16 cellular contexts compared by ENCODE assay signal in the genomic region with DNA sequence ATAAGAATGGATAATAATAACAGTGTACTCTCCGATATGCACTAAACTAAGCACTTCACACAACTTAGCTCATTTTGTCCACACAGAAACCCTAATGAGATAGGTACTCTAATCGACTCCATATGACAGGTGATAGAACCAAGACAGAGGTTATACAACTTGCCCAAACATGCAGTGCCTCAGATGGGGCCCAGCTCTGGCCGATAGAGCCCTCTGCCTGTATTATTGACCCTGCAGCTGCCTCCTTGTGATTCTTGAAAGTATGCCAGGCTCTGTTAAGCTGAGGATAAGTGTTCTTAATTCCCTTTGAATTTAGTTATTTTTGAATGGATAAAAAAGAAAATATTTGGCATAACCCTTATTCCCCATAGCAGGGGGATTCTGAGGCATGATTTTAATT.
A peak's percentile ranks its signal among the peaks of the same experiment; 100 is the strongest.
DNase-seq lines count a peak whose midpoint lies in the region; ATAC-seq, FAIRE-seq and TF ChIP-seq lines count a peak whose summit lies in the region.
"Had no signal": no experiment of that assay in that cellular context is flagged by ENCODE, and none has a peak within 500 bp of the region (broad histone marks: within the 10 kb centered on the region; RNA-seq: fewer than 3 reads in every experiment).

No MANE protein-coding gene starts in this region.

- POLR2A ChIA-PET in endothelial cell of umbilical vein (lab: Charles Lee), result interaction anchor here (0.6 kb wide), 1 partner anchor 610 kb away, joined by 3 read pairs; no protein-coding TSS in a partner anchor
- POLR2A ChIA-PET in naive thymus-derived CD8-positive, alpha-beta T cell (lab: Charles Lee), result interaction anchor here (0.5 kb wide), 1 partner anchor 8 kb away, joined by 3 read pairs; no protein-coding TSS in a partner anchor

- H3K27ac Mint-ChIP-seq in naive thymus-derived CD8-positive, alpha-beta T cell, result no peak overlapping the region
- H3K27ac Mint-ChIP-seq: T-helper 1 cell treated with Interleukin-12 subunit alpha and Interleukin-12 subunit beta and Interleukin-4 antibody, amounts not matched to agents 30 μg/mL and 1 μg/mL, for 36 hours had no signal

- no peaks in the 10 kb centered on the region for H4K20me1 ChIP-seq in endothelial cell of umbilical vein (replicated peaks; ENCODE audit: control insufficient read depth, extremely low read depth, insufficient read depth, low read length)

- no peak overlapping the region for H3K4me2 ChIP-seq in endothelial cell of umbilical vein (ENCODE audit: insufficient read depth, low read length)

- H2AFZ ChIP-seq in endothelial cell of umbilical vein (ENCODE audit: low read depth, low read length), result no peak overlapping the region

- no peak overlapping the region for H3K4me3 Mint-ChIP-seq in naive thymus-derived CD8-positive, alpha-beta T cell
- H3K4me3 Mint-ChIP-seq: T-helper 1 cell treated with Interleukin-12 subunit alpha and Interleukin-12 subunit beta and Interleukin-4 antibody, amounts not matched to agents 30 μg/mL and 1 μg/mL, for 36 hours had no signal

- ATAC-seq in naive thymus-derived CD8-positive, alpha-beta T cell, result no peak
- ATAC-seq: left lobe of liver had no signal

- CTCF ChIA-PET in endothelial cell of umbilical vein (lab: Charles Lee), result interaction anchor here (0.6 to 2.0 kb wide), 3 partner anchors 11 to 14 kb away, joined by 3 to 6 read pairs (median 4); no protein-coding TSS in a partner anchor

- H3K27me3 ChIP-seq in endothelial cell of umbilical vein (ENCODE audit: control insufficient read depth in 2 of 2, insufficient read depth in 2 of 2, low read length in 2 of 2) (no peaks in the 10 kb centered on the region), subcutaneous abdominal adipose tissue (ENCODE audit: control insufficient read depth in 5 of 5, insufficient read depth in 4 of 5, low read length in 5 of 5) (no peaks in the 10 kb centered on the region)
- H3K27me3 ChIP-seq: brain microvascular endothelial cell, dorsolateral prefrontal cortex, uterus had no signal

- H3K27ac ChIP-seq in endothelial cell of umbilical vein (ENCODE audit: insufficient read depth, low read depth, low read length), result no peak overlapping the region
- peak overlapping the region; percentile 8 for H3K27ac ChIP-seq in subcutaneous abdominal adipose tissue (ENCODE audit: low read depth, low read length)
- H3K27ac ChIP-seq: brain microvascular endothelial cell, uterus had no signal

- TF ChIP-seq CTCF in endothelial cell of umbilical vein (IDR thresholded peaks at IDR 0.05; ENCODE audit: extremely low read depth in 1 of 2, insufficient read depth in 1 of 2, low read depth in 1 of 2, low read length in 2 of 2), result no peak

- peaks cover 0 to 8% (median 2%) of the 10 kb centered on the region in 5 donors for H3K27me3 Mint-ChIP-seq in naive thymus-derived CD8-positive, alpha-beta T cell

- H3K4me1 ChIP-seq in endothelial cell of umbilical vein (ENCODE audit: control insufficient read depth, extremely low read depth, insufficient read depth, low read length) (no peaks in the 10 kb centered on the region), subcutaneous abdominal adipose tissue (ENCODE audit: control insufficient read depth in 5 of 5, insufficient read depth in 5 of 5, low read length in 5 of 5) (peaks cover 2 to 58% (median 48%) of the 10 kb centered on the region in 5 donors)
- H3K4me1 ChIP-seq: HAP-1 had no signal

- BruUV-seq in endothelial cell of umbilical vein (replicated peaks; lab: Mats Ljungman, UMichigan), result no TSS peak

- peak; percentile 17 for DNase-seq in NCI-H748 (lab: John Stamatoyannopoulos, UW; ENCODE audit: unreplicated experiment)
- DNase-seq in NCI-H748 treated with DMSO at 0.1 percent for 48 hours (lab: John Stamatoyannopoulos, UW), result no peak
- peak; percentile 32 for DNase-seq in NCI-H446 treated with DMSO at 0.1 percent for 48 hours (lab: John Stamatoyannopoulos, UW)
- peak; percentile 24 for DNase-seq in endothelial cell of umbilical vein (ENCODE audit: low read depth, low spot score)
- DNase-seq in stimulated activated CD4-positive, alpha-beta T cell treated with anti-CD3 and anti-CD28 coated beads, Interleukin-12 subunit alpha, Interleukin-12 subunit beta, amount 100 ng/mL, for 4 hours, result no peak
- DNase-seq in naive thymus-derived CD8-positive, alpha-beta T cell, result no peak
- no peak for DNase-seq in RPMI8226
- DNase-seq: dorsolateral prefrontal cortex; posterior cingulate gyrus; stimulated activated naive CD4-positive, alpha-beta T cell treated with Interleukin-2 at 50 U/mL for 16 hours; uterus had no signal

- no peak for FAIRE-seq in endothelial cell of umbilical vein (lab: Jason Lieb, UNC)

- H3K36me3 Mint-ChIP-seq in naive thymus-derived CD8-positive, alpha-beta T cell, result no peaks in the 10 kb centered on the region

- H3K9me3 ChIP-seq in endothelial cell of umbilical vein (replicated peaks; ENCODE audit: control insufficient read depth, insufficient read depth, low read length), result no peaks in the 10 kb centered on the region
- H3K9me3 ChIP-seq in subcutaneous abdominal adipose tissue (ENCODE audit: control insufficient read depth in 5 of 5, low read length in 5 of 5), result no peaks in the 10 kb centered on the region
- H3K9me3 ChIP-seq: HAP-1, uterus had no signal

- intact Hi-C loops in endothelial cell of umbilical vein (cut with micrococcal nuclease), result no loop called here

- dilution Hi-C loops in endothelial cell of umbilical vein (cut with MboI; ENCODE audit: extremely low pct_ligation_motif_present, low sequenced_read_pairs), result no loop called here

- H3K9ac ChIP-seq in endothelial cell of umbilical vein (replicated peaks; ENCODE audit: extremely low read depth, insufficient read depth, low read length) (no peak overlapping the region), subcutaneous abdominal adipose tissue (ENCODE audit: low read length in 5 of 5) (no peak overlapping the region)

- H3K4me3 ChIP-seq in endothelial cell of umbilical vein (replicated peaks in 1 of 3; ENCODE audit: insufficient read depth in 1 of 3, low read depth in 1 of 3, low read length in 3 of 3) (no peak overlapping the region), subcutaneous abdominal adipose tissue (ENCODE audit: low read depth in 1 of 5, low read length in 5 of 5) (no peak overlapping the region)
- H3K4me3 ChIP-seq: dorsolateral prefrontal cortex, HAP-1, uterus had no signal

- H3K9me3 Mint-ChIP-seq in naive thymus-derived CD8-positive, alpha-beta T cell, result no peaks in the 10 kb centered on the region
- H3K9me3 Mint-ChIP-seq: T-helper 1 cell treated with Interleukin-12 subunit alpha and Interleukin-12 subunit beta and Interleukin-4 antibody, amounts not matched to agents 30 μg/mL and 1 μg/mL, for 36 hours had no signal

- no peaks in the 10 kb centered on the region for H3K9me1 ChIP-seq in endothelial cell of umbilical vein (replicated peaks; ENCODE audit: control insufficient read depth, extremely low read depth, insufficient read depth, low read length)

- no peak for TF ChIP-seq POLR2A in endothelial cell of umbilical vein (IDR thresholded peaks at IDR 0.05; ENCODE audit: low read depth, low read length)

- H3K79me2 ChIP-seq in endothelial cell of umbilical vein (ENCODE audit: control insufficient read depth, insufficient read depth, low read length), result no peaks in the 10 kb centered on the region

- H3K4me1 Mint-ChIP-seq in naive thymus-derived CD8-positive, alpha-beta T cell, result peaks cover 0 to 5% (median 0%) of the 10 kb centered on the region in 4 donors

- H3K36me3 ChIP-seq in endothelial cell of umbilical vein (ENCODE audit: control insufficient read depth in 2 of 2, extremely low read depth in 1 of 2, insufficient read depth in 2 of 2, low read length in 2 of 2), result no peaks in the 10 kb centered on the region
- no peaks in the 10 kb centered on the region for H3K36me3 ChIP-seq in subcutaneous abdominal adipose tissue (ENCODE audit: control insufficient read depth in 5 of 5, insufficient read depth in 5 of 5, low read length in 5 of 5)
- H3K36me3 ChIP-seq: brain microvascular endothelial cell, HAP-1, uterus had no signal

TF ChIP-seq in endothelial cell of umbilical vein, 7 proteins besides CTCF, POLR2A, EP300 and RAD21:
- TF ChIP-seq MYC (IDR thresholded peaks at IDR 0.05; ENCODE audit: low read depth, low read length), result no peak
- no peak for TF ChIP-seq GATA2 (IDR thresholded peaks at IDR 0.05; ENCODE audit: insufficient read depth, insufficient read length, low read depth, low read length)
- TF ChIP-seq, protein P1, sequence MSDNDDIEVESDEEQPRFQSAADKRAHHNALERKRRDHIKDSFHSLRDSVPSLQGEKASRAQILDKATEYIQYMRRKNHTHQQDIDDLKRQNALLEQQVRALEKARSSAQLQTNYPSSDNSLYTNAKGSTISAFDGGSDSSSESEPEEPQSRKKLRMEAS (IDR thresholded peaks at IDR 0.05; ENCODE audit: insufficient read depth, insufficient read length), result no peak
- TF ChIP-seq POLR2AphosphoS5 (IDR thresholded peaks at IDR 0.05; ENCODE audit: insufficient read depth, low read depth, low read length), result no peak
- TF ChIP-seq EZH2 (IDR thresholded peaks at IDR 0.05; ENCODE audit: borderline replicate concordance, low read depth, low read length, severe bottlenecking), result no peak
TF ChIP-seq in endothelial cell of umbilical vein: peak in this region for 0.

Comparison
In these comparisons a context has a peak if more than half of its experiments do, and no peak if none do; other contexts are left out.
1. DNase-seq: peak in NCI-H748 (single experiment), NCI-H446 treated with DMSO at 0.1 percent for 48 hours (single experiment) and endothelial cell of umbilical vein (single experiment); none in NCI-H748 treated with DMSO at 0.1 percent for 48 hours (single experiment), stimulated activated CD4-positive, alpha-beta T cell treated with anti-CD3 and anti-CD28 coated beads, Interleukin-12 subunit alpha, Interleukin-12 subunit beta, amount 100 ng/mL, for 4 hours (single experiment), naive thymus-derived CD8-positive, alpha-beta T cell (0 of 10) and RPMI8226 (single experiment).